8 cellular contexts compared by ENCODE assay signal in genomic region chr2:24492283-24493272, GRCh38. TPM values are rescaled to one million over a fixed set of nuclear protein-coding genes. Genes with fewer than 3 reads are reported as not detected.
A peak's percentile ranks its signal among the peaks of the same experiment; 100 is the strongest.
DNase-seq lines count a peak whose midpoint lies in the region; ATAC-seq and TF ChIP-seq lines count a peak whose summit lies in the region.

No MANE protein-coding gene starts in this region.

- TF ChIP-seq CTCF in body of pancreas (IDR thresholded peaks at IDR 0.05) (no peak), kidney epithelial cell (IDR thresholded peaks at IDR 0.05; ENCODE audit: insufficient read depth, low read length, poor library complexity, severe bottlenecking) (no peak)

- DNase-seq in G401 (ENCODE audit: low spot score): peak; percentile 63
- peak; percentile 10 for DNase-seq in M059J (ENCODE audit: low read depth)
- peak in 3 of 4 donors; percentile 13 to 18 (median 16) for DNase-seq in body of pancreas
- no peak for DNase-seq in kidney epithelial cell (ENCODE audit: low read depth)
- DNase-seq in stimulated activated naive CD8-positive, alpha-beta T cell treated with anti-CD3 and anti-CD28 coated beads, Interleukin-15, Interleukin-2, amounts not matched to agents 100 U/mL and 50 U/mL, for 24 hours: peak; percentile 17
- no peak for DNase-seq in hepatic stellate cell (ENCODE audit: low spot score)
- DNase-seq in stimulated activated CD4-positive, alpha-beta T cell treated with anti-CD3 and anti-CD28 coated beads, Interleukin-4, amount 100 ng/mL, for 1 hour: no peak

- H3K27me3 ChIP-seq in body of pancreas (no peaks in the 10 kb centered on the region), kidney epithelial cell (ENCODE audit: control insufficient read depth, insufficient read depth, low read length) (no peaks in the 10 kb centered on the region)

- H3K9me3 ChIP-seq in body of pancreas: no peaks in the 10 kb centered on the region

- peaks cover 50% of the 10 kb centered on the region for H3K4me1 ChIP-seq in body of pancreas

- H3K4me3 ChIP-seq in body of pancreas (peak overlapping the region; percentile 35 to 81), kidney epithelial cell (ENCODE audit: low read depth, low read length) (peak overlapping the region; percentile 90)

- 7 to 9% methylated on average over 19 to 20 of the region's 20 CpGs for WGBS in body of pancreas, 2 donors

- peak in 1 of 3 donors; percentile 11 for TF ChIP-seq POLR2A in body of pancreas (IDR thresholded peaks at IDR 0.05)

- in situ Hi-C loops in G401 (cut with HindIII; ENCODE audit: low sequenced_read_pairs): no loop called here

- intact Hi-C loops in body of pancreas (cut with DNase I): no loop called here

- ATAC-seq in body of pancreas (no peak), GM18858 (IDR thresholded peaks at IDR 0.05; ENCODE audit: unreplicated experiment) (no peak)
- no peak for ATAC-seq in stimulated activated naive CD8-positive, alpha-beta T cell treated with anti-CD3 and anti-CD28 coated beads, Interleukin-15, Interleukin-2, amounts not matched to agents 100 U/mL and 50 U/mL, for 24 hours

- peak overlapping the region; percentile 79 to 89 (median 84) for H3K27ac ChIP-seq in body of pancreas

- H3K36me3 ChIP-seq in body of pancreas (replicated peaks in 1 of 2; ENCODE audit: insufficient read depth in 1 of 2, low read depth in 2 of 2): no peaks in the 10 kb centered on the region
- H3K36me3 ChIP-seq in kidney epithelial cell (ENCODE audit: control insufficient read depth, insufficient read depth, low read length): no peaks in the 10 kb centered on the region

RNA-seq across cellular contexts. Expression of gene NCOA1, which starts 1.5 kb away (rescaled TPM):
- 5.0 and 8.9 TPM in 2 replicates for total RNA-seq in G401 (2014; rRNA removed; shearing (Covaris generic))
- total RNA-seq in M059J (2014; rRNA removed; shearing (Covaris generic)): 12.3 and 13.7 TPM in 2 replicates
- 10 to 100 TPM; 22.1 to 38.7 TPM for total RNA-seq in body of pancreas
- total RNA-seq in kidney epithelial cell: 13.1 and 13.3 TPM in 2 replicates

Comparison
In these comparisons a context has a peak if more than half of its experiments do, and no peak if none do; other contexts are left out.
1. DNase-seq: peak in G401 (single experiment), M059J (single experiment), body of pancreas (3 of 4) and stimulated activated naive CD8-positive, alpha-beta T cell treated with anti-CD3 and anti-CD28 coated beads, Interleukin-15, Interleukin-2, amounts not matched to agents 100 U/mL and 50 U/mL, for 24 hours (single experiment); none in kidney epithelial cell (single experiment), hepatic stellate cell (single experiment) and stimulated activated CD4-positive, alpha-beta T cell treated with anti-CD3 and anti-CD28 coated beads, Interleukin-4, amount 100 ng/mL, for 1 hour (single experiment).